In genomic region chr15:94066811-94067210, GRCh38 we compare ENCODE assay signal across 6 cellular contexts.
"Had no signal": no experiment of that assay in that cellular context is flagged by ENCODE, and none has a peak within 500 bp of the region (broad histone marks: within the 10 kb centered on the region; RNA-seq: fewer than 3 reads in every experiment).

No MANE protein-coding gene starts in this region.

- H3K4me3 ChIP-seq: K562 had no signal

- DNase-seq: IMR-90, KBM-7, KG1 had no signal

- H3K27ac ChIP-seq: HL-60, KMS-11 had no signal
